26 cellular contexts compared by ENCODE assay signal in the genomic region with DNA sequence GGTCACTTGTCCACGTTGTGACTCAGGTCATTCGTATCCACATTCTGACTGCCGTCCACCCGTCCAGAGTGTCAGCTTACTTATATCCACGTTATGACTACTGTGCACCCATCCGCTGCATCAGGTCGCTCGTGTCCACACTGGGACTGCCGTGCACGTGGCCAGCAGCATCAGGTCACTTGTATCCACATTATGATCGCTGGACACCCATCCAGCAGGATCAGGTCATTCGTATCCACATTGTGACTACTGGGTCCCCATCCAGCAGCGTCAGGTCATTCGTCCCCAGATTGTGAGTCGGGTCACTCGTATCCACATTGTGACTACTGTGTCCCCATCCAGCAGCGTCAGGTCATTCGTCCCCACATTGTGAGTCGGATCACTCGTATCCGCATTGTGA.
"Had no signal": no experiment of that assay in that cellular context is flagged by ENCODE, and none has a peak within 500 bp of the region (broad histone marks: within the 10 kb centered on the region; RNA-seq: fewer than 3 reads in every experiment).

No MANE protein-coding gene starts in this region.

- H2AFZ ChIP-seq: parathyroid adenoma had no signal

- DNase-seq: dorsolateral prefrontal cortex; effector CD4-positive, alpha-beta T cell; foreskin fibroblast; gastrocnemius medialis; heart left ventricle; hippocampal formation; kidney glomerular epithelial cell; left ventricle myocardium superior; lower lobe of right lung; naive thymus-derived CD8-positive, alpha-beta T cell; nephron progenitor cell; sigmoid colon; stimulated activated CD4-positive, alpha-beta T cell treated with anti-CD3 and anti-CD28 coated beads, Interleukin-2, amount 100 ng/mL, for 24 hours; stimulated activated CD4-positive, alpha-beta T cell treated with anti-CD3 and anti-CD28 coated beads, Interleukin-4, amount 100 ng/mL, for 24 hours; stimulated activated naive CD4-positive, alpha-beta T cell treated with Interleukin-2 at 50 U/mL for 16 hours; stomach; thyroid gland; trophoblast cell had no signal

- H3K4me3 Mint-ChIP-seq: naive thymus-derived CD8-positive, alpha-beta T cell; nephron progenitor cell; stimulated activated effector memory CD8-positive, alpha-beta T cell treated with anti-CD3 and anti-CD28 coated beads, Interleukin-12 subunit alpha, Interleukin-12 subunit beta, amount 100 ng/mL, for 72 hours had no signal

- H3K27me3 Mint-ChIP-seq: naive thymus-derived CD8-positive, alpha-beta T cell had no signal

- H3K4me1 Mint-ChIP-seq: nephron progenitor cell; stimulated activated effector memory CD8-positive, alpha-beta T cell treated with anti-CD3 and anti-CD28 coated beads, Interleukin-12 subunit alpha, Interleukin-12 subunit beta, amount 100 ng/mL, for 72 hours had no signal

- H3K4me3 ChIP-seq: dorsolateral prefrontal cortex, gastrocnemius medialis, heart left ventricle, lower lobe of right lung, prostate gland, right atrium auricular region, sigmoid colon, stomach, thyroid gland, vagina had no signal

- H3K4me1 ChIP-seq: lower lobe of right lung, parathyroid adenoma, prostate gland had no signal

- H3K9me3 Mint-ChIP-seq: naive thymus-derived CD8-positive, alpha-beta T cell; nephron progenitor cell; stimulated activated effector memory CD8-positive, alpha-beta T cell treated with anti-CD3 and anti-CD28 coated beads, Interleukin-12 subunit alpha, Interleukin-12 subunit beta, amount 100 ng/mL, for 72 hours had no signal

- H3K9me3 ChIP-seq: gastrocnemius medialis, heart left ventricle, lower lobe of right lung, neutrophil, prostate gland, right atrium auricular region, sigmoid colon, stomach, thyroid gland, vagina had no signal

- H3K27ac Mint-ChIP-seq: nephron progenitor cell had no signal

- H3K27ac ChIP-seq: dorsolateral prefrontal cortex, epithelial cell of prostate, gastrocnemius medialis, heart left ventricle, lower lobe of right lung, neutrophil, parathyroid adenoma, prostate gland, right atrium auricular region, sigmoid colon, stomach, thyroid gland, vagina had no signal

- H3K27me3 ChIP-seq: dorsolateral prefrontal cortex, gastrocnemius medialis, heart left ventricle, neutrophil, right atrium auricular region, sigmoid colon, stomach, thyroid gland, vagina had no signal

- H3K9ac ChIP-seq: parathyroid adenoma had no signal

- ATAC-seq: esophagus mucosa; gastrocnemius medialis; heart left ventricle; left ventricle myocardium superior; lower lobe of right lung; naive thymus-derived CD8-positive, alpha-beta T cell; stimulated activated effector memory CD8-positive, alpha-beta T cell treated with anti-CD3 and anti-CD28 coated beads, Interleukin-12 subunit alpha, Interleukin-12 subunit beta, amount 100 ng/mL, for 72 hours had no signal

- H3K36me3 ChIP-seq: prostate gland had no signal
